ENCODE assay signal across 2 cellular contexts in genomic region chr5:41347569-41347968, GRCh38.
TF ChIP-seq lines count a peak whose summit lies in the region.

No MANE protein-coding gene starts in this region.

TF ChIP-seq in IMR-90, 13 proteins besides CTCF, POLR2A, EP300 and RAD21:
- TF ChIP-seq CHD1 (IDR thresholded peaks at IDR 0.05; ENCODE audit: low read depth, low read length), result no peak

TF ChIP-seq in H1, 55 proteins besides CTCF, POLR2A, EP300 and RAD21:
- TF ChIP-seq SIX5 (IDR thresholded peaks at IDR 0.05; ENCODE audit: low read depth, low read length) (no peak), CBX5 (IDR thresholded peaks at IDR 0.05; ENCODE audit: low read depth, low read length) (no peak), TAF1 (IDR thresholded peaks at IDR 0.05; ENCODE audit: low read depth, low read length) (no peak)
